ENCODE assay signal across 23 cellular contexts in genomic region chr13:60066206-60066605, GRCh38.
"Had no signal": no experiment of that assay in that cellular context is flagged by ENCODE, and none has a peak within 500 bp of the region (broad histone marks: within the 10 kb centered on the region; RNA-seq: fewer than 3 reads in every experiment).

No MANE protein-coding gene starts in this region.

- ATAC-seq: heart left ventricle; left ventricle myocardium superior; lower lobe of right lung; naive thymus-derived CD8-positive, alpha-beta T cell; right cardiac atrium; stimulated activated memory B cell treated with anti-CD40 and anti-IgM and Interleukin-4, amounts not matched to agents 10 μg/mL and 1 μg/mL and 100 μg/mL, for 72 hours had no signal

- H3K36me3 Mint-ChIP-seq: naive thymus-derived CD8-positive, alpha-beta T cell; stimulated activated memory B cell treated with anti-CD40 and anti-IgM and Interleukin-4, amounts not matched to agents 10 μg/mL and 1 μg/mL and 100 μg/mL, for 72 hours had no signal

- H3K4me3 Mint-ChIP-seq: naive thymus-derived CD8-positive, alpha-beta T cell; nephron progenitor cell; stimulated activated memory B cell treated with anti-CD40 and anti-IgM and Interleukin-4, amounts not matched to agents 10 μg/mL and 1 μg/mL and 100 μg/mL, for 72 hours; stimulated activated naive CD8-positive, alpha-beta T cell treated with anti-CD3 and anti-CD28 coated beads, Interleukin-15, Interleukin-2, amounts not matched to agents 100 ng/mL and 50 ng/mL, for 24 hours had no signal

- H3K27ac ChIP-seq: dorsolateral prefrontal cortex, heart left ventricle, hepatocyte, lower lobe of right lung, prostate gland, sigmoid colon, spleen, thoracic aorta, tibial nerve, upper lobe of left lung had no signal

- H3K27me3 Mint-ChIP-seq: naive thymus-derived CD8-positive, alpha-beta T cell; stimulated activated memory B cell treated with anti-CD40 and anti-IgM and Interleukin-4, amounts not matched to agents 10 μg/mL and 1 μg/mL and 100 μg/mL, for 72 hours; stimulated activated naive CD8-positive, alpha-beta T cell treated with anti-CD3 and anti-CD28 coated beads, Interleukin-15, Interleukin-2, amounts not matched to agents 100 ng/mL and 50 ng/mL, for 24 hours had no signal

- H3K9me3 Mint-ChIP-seq: stimulated activated naive CD8-positive, alpha-beta T cell treated with anti-CD3 and anti-CD28 coated beads, Interleukin-15, Interleukin-2, amounts not matched to agents 100 ng/mL and 50 ng/mL, for 24 hours had no signal

- H3K27me3 ChIP-seq: dorsolateral prefrontal cortex, heart left ventricle, hepatocyte, sigmoid colon, spleen, tibial nerve, upper lobe of left lung had no signal

- H3K4me1 Mint-ChIP-seq: naive thymus-derived CD8-positive, alpha-beta T cell; nephron progenitor cell; stimulated activated memory B cell treated with anti-CD40 and anti-IgM and Interleukin-4, amounts not matched to agents 10 μg/mL and 1 μg/mL and 100 μg/mL, for 72 hours had no signal

- FAIRE-seq: colon, frontal cortex, urothelium cell line had no signal

- H3K27ac Mint-ChIP-seq: naive thymus-derived CD8-positive, alpha-beta T cell; nephron progenitor cell; stimulated activated memory B cell treated with anti-CD40 and anti-IgM and Interleukin-4, amounts not matched to agents 10 μg/mL and 1 μg/mL and 100 μg/mL, for 72 hours; stimulated activated naive CD8-positive, alpha-beta T cell treated with anti-CD3 and anti-CD28 coated beads, Interleukin-15, Interleukin-2, amounts not matched to agents 100 ng/mL and 50 ng/mL, for 24 hours had no signal

- DNase-seq: dorsolateral prefrontal cortex; effector CD4-positive, alpha-beta T cell; heart left ventricle; kidney glomerular epithelial cell; left ventricle myocardium superior; lower lobe of right lung; naive thymus-derived CD8-positive, alpha-beta T cell; nephron progenitor cell; nucleus accumbens; right cardiac atrium; sigmoid colon; spleen; stimulated activated CD4-positive, alpha-beta T cell treated with anti-CD3 and anti-CD28 coated beads, Interleukin-4, amount 100 ng/mL, for 4 hours; upper lobe of left lung had no signal

- H3K9me3 ChIP-seq: lower lobe of right lung, prostate gland, thoracic aorta, upper lobe of left lung had no signal
